ENCODE assay signal across 8 cellular contexts in genomic region chr6:154258064-154258757, GRCh38.
DNase-seq lines count a peak whose midpoint lies in the region; ATAC-seq and TF ChIP-seq lines count a peak whose summit lies in the region.

No MANE protein-coding gene starts in this region.

- intact Hi-C loops in PC-9 (cut with micrococcal nuclease; ENCODE audit: unreplicated experiment) = no loop called here

- H3K9me3 ChIP-seq in PC-9 (ENCODE audit: insufficient read depth, low read depth) = no peaks in the 10 kb centered on the region

- no peak overlapping the region for H3K4me3 ChIP-seq in PC-9

- H3K9me3 Mint-ChIP-seq in activated naive CD8-positive, alpha-beta T cell treated with anti-CD3 and anti-CD28 coated beads, Interleukin-2, amount 50 U/mL, for 24 hours = peaks cover 25% of the 10 kb centered on the region

- no peaks in the 10 kb centered on the region for H3K4me1 ChIP-seq in PC-9 (replicated peaks; ENCODE audit: insufficient read depth)

- TF ChIP-seq CTCF in GM13977 (IDR thresholded peaks at IDR 0.05; ENCODE audit: extremely low read depth, insufficient read depth, missing control alignments) (no peak), PC-9 (conservative IDR thresholded peaks at IDR 0.05) (no peak)

- POLR2A ChIA-PET in PC-9 (lab: Charles Lee; ENCODE audit: unreplicated experiment) = no interaction called here

- H3K79me2 ChIP-seq in PC-9 (ENCODE audit: low read depth) = no peaks in the 10 kb centered on the region

- H3K36me3 ChIP-seq in PC-9 (ENCODE audit: low read depth) = no peaks in the 10 kb centered on the region

- H2AFZ ChIP-seq in PC-9 = no peak overlapping the region

- in situ Hi-C loops in GM13977 (cut with MboI; ENCODE audit: low pct_unique_long_range_greater_than_20kb, low sequenced_read_pairs, unreplicated experiment) = no loop called here

- no peaks in the 10 kb centered on the region for H3K27me3 Mint-ChIP-seq in activated naive CD8-positive, alpha-beta T cell treated with anti-CD3 and anti-CD28 coated beads, Interleukin-2, amount 50 U/mL, for 24 hours

- H3K27ac Mint-ChIP-seq in activated naive CD8-positive, alpha-beta T cell treated with anti-CD3 and anti-CD28 coated beads, Interleukin-2, amount 50 U/mL, for 24 hours = peak overlapping the region; percentile 1

- no TSS peak for BruUV-seq in PC-9 (replicated peaks; lab: Mats Ljungman, UMichigan)

- H3K4me2 ChIP-seq in PC-9 = no peak overlapping the region

- H4K20me1 ChIP-seq in PC-9 (ENCODE audit: insufficient read depth) = no peaks in the 10 kb centered on the region

- H3K9me2 ChIP-seq in PC-9 (ENCODE audit: insufficient read depth) = no peaks in the 10 kb centered on the region; the same call in 1 of the 2 replicates

- DNase-seq in GM13977 (ENCODE audit: low spot score) (peak; percentile 42), iPS-NIHi11 (ENCODE audit: low spot score) (no peak), PC-9 (no peak)
- no peak for DNase-seq in activated naive CD8-positive, alpha-beta T cell treated with anti-CD3 and anti-CD28 coated beads, Interleukin-2, amount 50 U/mL, for 24 hours
- DNase-seq in stimulated activated CD8-positive, alpha-beta memory T cell treated with anti-CD3 and anti-CD28 coated beads, Interleukin-4, amount 100 ng/mL, for 48 hours = no peak
- DNase-seq in activated effector memory CD4-positive, alpha-beta T cell treated with anti-CD3 and anti-CD28 coated beads, Interleukin-2, amount 50 U/mL, for 16 hours = no peak

- CTCF ChIA-PET in PC-9 (lab: Charles Lee) = no interaction called here

- H3K36me3 Mint-ChIP-seq in activated naive CD8-positive, alpha-beta T cell treated with anti-CD3 and anti-CD28 coated beads, Interleukin-2, amount 50 U/mL, for 24 hours (ENCODE audit: low read depth) = peaks cover 16% of the 10 kb centered on the region

- H3K4me1 Mint-ChIP-seq in activated naive CD8-positive, alpha-beta T cell treated with anti-CD3 and anti-CD28 coated beads, Interleukin-2, amount 50 U/mL, for 24 hours = peaks cover 41% of the 10 kb centered on the region

- no peaks in the 10 kb centered on the region for H3F3A ChIP-seq in PC-9 (ENCODE audit: insufficient read depth, low read depth)

- no peak overlapping the region for H3K4me3 Mint-ChIP-seq in activated naive CD8-positive, alpha-beta T cell treated with anti-CD3 and anti-CD28 coated beads, Interleukin-2, amount 50 U/mL, for 24 hours

- no peaks in the 10 kb centered on the region for H3K27me3 ChIP-seq in PC-9 (ENCODE audit: insufficient read depth, low read depth)

- no peak overlapping the region for H3K27ac ChIP-seq in PC-9

- ATAC-seq in GM21390 (IDR thresholded peaks at IDR 0.05; ENCODE audit: unreplicated experiment) = peak; percentile 68
- peak; percentile 87 for ATAC-seq in HG03342 (IDR thresholded peaks at IDR 0.05; ENCODE audit: unreplicated experiment)
- peak; percentile 82 for ATAC-seq in activated naive CD8-positive, alpha-beta T cell treated with anti-CD3 and anti-CD28 coated beads, Interleukin-2, amount 50 U/mL, for 24 hours
